8 cellular contexts compared by ENCODE assay signal in genomic region chr1:168603501-168604107, GRCh38. TPM values are rescaled to one million over a fixed set of nuclear protein-coding genes. Genes with fewer than 3 reads are reported as not detected.
A peak's percentile ranks its signal among the peaks of the same experiment; 100 is the strongest.
DNase-seq lines count a peak whose midpoint lies in the region; ATAC-seq and TF ChIP-seq lines count a peak whose summit lies in the region.

No MANE protein-coding gene starts in this region.

- H3K36me3 ChIP-seq in CD4-positive, CD25-positive, alpha-beta regulatory T cell (ENCODE audit: control insufficient read depth, insufficient read depth, low read length), result no peaks in the 10 kb centered on the region
- H3K36me3 ChIP-seq in parathyroid adenoma (ENCODE audit: control insufficient read depth, insufficient read depth, low read length), result no peaks in the 10 kb centered on the region

- peaks cover 17% of the 10 kb centered on the region for H3K27me3 Mint-ChIP-seq in CD4-positive, CD25-positive, alpha-beta regulatory T cell
- H3K27me3 Mint-ChIP-seq in type B pancreatic cell, result no peaks in the 10 kb centered on the region

- TF ChIP-seq CTCF in parathyroid adenoma (IDR thresholded peaks at IDR 0.05) (peak; percentile 58), type B pancreatic cell (conservative IDR thresholded peaks at IDR 0.05) (peak; percentile 91)

- H3K9ac ChIP-seq in parathyroid adenoma, result no peak overlapping the region

- no peaks in the 10 kb centered on the region for H3K36me3 Mint-ChIP-seq in CD4-positive, CD25-positive, alpha-beta regulatory T cell
- no peaks in the 10 kb centered on the region for H3K36me3 Mint-ChIP-seq in type B pancreatic cell

- H2AFZ ChIP-seq in parathyroid adenoma, result no peak overlapping the region

- no peak overlapping the region for H3K4me2 ChIP-seq in parathyroid adenoma (ENCODE audit: low read length)

- peak; percentile 46 to 64 (median 61) for DNase-seq in CD4-positive, CD25-positive, alpha-beta regulatory T cell
- peak; percentile 19 for DNase-seq in MV-4-11 (lab: John Stamatoyannopoulos, UW)
- DNase-seq in SK-MEL-5 (ENCODE audit: low read depth, low spot score), result peak; percentile 71
- peak; percentile 12 to 51 (median 22) for DNase-seq in activated naive CD4-positive, alpha-beta T cell (lab: John Stamatoyannopoulos, UW)
- peak; percentile 5 for DNase-seq in glomerular endothelial cell (ENCODE audit: extremely low read depth, low read depth, low spot score)
- DNase-seq in type B pancreatic cell (ENCODE audit: extremely low spot score, unreplicated experiment), result peak; percentile 80

- ATAC-seq in CD4-positive, CD25-positive, alpha-beta regulatory T cell (ENCODE audit: low read depth in 2 of 2), result peak; percentile 71 to 81
- ATAC-seq in GM21423 (IDR thresholded peaks at IDR 0.05; ENCODE audit: unreplicated experiment), result peak; percentile 72

- H3K27ac ChIP-seq in CD4-positive, CD25-positive, alpha-beta regulatory T cell (ENCODE audit: insufficient read depth, low read length, poor library complexity, severe bottlenecking), result no peak overlapping the region
- no peak overlapping the region for H3K27ac ChIP-seq in parathyroid adenoma

- H3K9me3 ChIP-seq in CD4-positive, CD25-positive, alpha-beta regulatory T cell (ENCODE audit: control insufficient read depth in 2 of 2, low read length in 2 of 2), result no peaks in the 10 kb centered on the region
- H3K9me3 ChIP-seq in parathyroid adenoma (ENCODE audit: control insufficient read depth, low read length), result no peaks in the 10 kb centered on the region

- no peaks in the 10 kb centered on the region for H3K79me2 ChIP-seq in parathyroid adenoma

- no peaks in the 10 kb centered on the region for H3K9me3 Mint-ChIP-seq in CD4-positive, CD25-positive, alpha-beta regulatory T cell
- no peaks in the 10 kb centered on the region for H3K9me3 Mint-ChIP-seq in type B pancreatic cell

- in situ Hi-C loops in SK-MEL-5 (cut with HindIII; ENCODE audit: low pct_unique_long_range_greater_than_20kb, low sequenced_read_pairs), result no loop called here

- H3K4me1 ChIP-seq in CD4-positive, CD25-positive, alpha-beta regulatory T cell (ENCODE audit: control insufficient read depth, insufficient read depth, low read length, poor library complexity, severe bottlenecking), result no peaks in the 10 kb centered on the region
- H3K4me1 ChIP-seq in parathyroid adenoma, result no peaks in the 10 kb centered on the region

- peak overlapping the region in 1 of 3 donors; percentile 33 for H3K27ac Mint-ChIP-seq in CD4-positive, CD25-positive, alpha-beta regulatory T cell
- H3K27ac Mint-ChIP-seq in type B pancreatic cell, result no peak overlapping the region

- H3K4me3 ChIP-seq in CD4-positive, CD25-positive, alpha-beta regulatory T cell (ENCODE audit: low read depth, low read length), result no peak overlapping the region
- H3K4me3 ChIP-seq in parathyroid adenoma (ENCODE audit: low read depth, low read length), result no peak overlapping the region

- no peak overlapping the region for H3K4me3 Mint-ChIP-seq in CD4-positive, CD25-positive, alpha-beta regulatory T cell
- H3K4me3 Mint-ChIP-seq in type B pancreatic cell, result no peak overlapping the region

- H3K27me3 ChIP-seq in CD4-positive, CD25-positive, alpha-beta regulatory T cell (ENCODE audit: control insufficient read depth, insufficient read depth, low read length), result peaks cover 7% of the 10 kb centered on the region
- no peaks in the 10 kb centered on the region for H3K27me3 ChIP-seq in parathyroid adenoma (ENCODE audit: control insufficient read depth, insufficient read depth, low read length)

- H3K4me1 Mint-ChIP-seq in CD4-positive, CD25-positive, alpha-beta regulatory T cell, result no peaks in the 10 kb centered on the region
- peaks cover 9% of the 10 kb centered on the region for H3K4me1 Mint-ChIP-seq in type B pancreatic cell (ENCODE audit: unreplicated experiment)

RNA-seq across cellular contexts. Expression of gene XCL1, which starts 27.2 kb away (rescaled TPM):
- total RNA-seq in CD4-positive, CD25-positive, alpha-beta regulatory T cell, result not detected
- not detected for polyA plus RNA-seq in CD4-positive, CD25-positive, alpha-beta regulatory T cell
- not detected in 2 replicates for total RNA-seq in SK-MEL-5 (2014; rRNA removed; shearing (Covaris generic))
- not detected in 2 replicates for polyA plus RNA-seq in SK-MEL-5 (2015; cell fraction: cytosol; rRNA removed)
- not detected in 2 replicates for polyA plus RNA-seq in SK-MEL-5 (2015; cell fraction: nucleus; rRNA removed)
- total RNA-seq in glomerular endothelial cell (not detected in 2 replicates), type B pancreatic cell (ENCODE audit: low replicate concordance) (1.2 TPM in 1 of 2 replicates, not detected in the other)

RNA-seq across cellular contexts. Expression of gene XCL2, which starts 59.8 kb away (rescaled TPM):
- not detected for total RNA-seq in CD4-positive, CD25-positive, alpha-beta regulatory T cell
- polyA plus RNA-seq in CD4-positive, CD25-positive, alpha-beta regulatory T cell, result under 1 TPM in 1 of 4 donors, not detected in 3; 0.83 TPM
- total RNA-seq in SK-MEL-5 (2014; rRNA removed; shearing (Covaris generic)), result not detected in 2 replicates
- polyA plus RNA-seq in SK-MEL-5 (2015; cell fraction: cytosol; rRNA removed), result not detected in 2 replicates
- polyA plus RNA-seq in SK-MEL-5 (2015; cell fraction: nucleus; rRNA removed), result not detected in 2 replicates
- total RNA-seq in glomerular endothelial cell (not detected in 2 replicates), type B pancreatic cell (ENCODE audit: low replicate concordance) (not detected in 2 replicates)

Comparison
In these comparisons a context has a peak if more than half of its experiments do, and no peak if none do; other contexts are left out.
1. DNase-seq: peak in every context shown above with its lines; median percentile 80 in type B pancreatic cell; 71 in SK-MEL-5; 61 in CD4-positive, CD25-positive, alpha-beta regulatory T cell; 22 in activated naive CD4-positive, alpha-beta T cell; 19 in MV-4-11; 5 in glomerular endothelial cell.